39 cellular contexts compared by ENCODE assay signal in the genomic region with DNA sequence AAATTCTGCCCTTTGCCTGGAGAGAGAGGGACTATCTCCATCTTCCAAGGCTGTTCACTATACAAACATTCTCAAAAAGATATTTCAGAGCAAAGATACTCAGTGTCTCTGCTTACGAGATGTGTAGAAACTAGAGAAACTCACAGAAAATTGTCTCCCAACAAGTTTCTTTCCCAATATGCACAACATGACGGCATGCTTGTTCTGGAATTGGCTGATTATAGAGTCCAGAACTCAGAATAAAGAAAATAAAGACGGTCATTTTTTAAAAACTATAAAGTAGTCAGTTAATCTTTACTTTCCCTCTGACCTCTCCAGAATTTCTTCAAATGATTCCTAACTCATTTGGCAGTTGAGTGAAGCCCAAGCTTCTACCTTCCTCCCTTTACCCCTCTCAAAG.
"Had no signal": no experiment of that assay in that cellular context is flagged by ENCODE, and none has a peak within 500 bp of the region (broad histone marks: within the 10 kb centered on the region; RNA-seq: fewer than 3 reads in every experiment).

No MANE protein-coding gene starts in this region.

- H3K27me3 ChIP-seq: adrenal gland, ascending aorta, body of pancreas, brain microvascular endothelial cell, breast epithelium, cardiac muscle cell had no signal

- H3K9me3 Mint-ChIP-seq: activated naive CD4-positive, alpha-beta T cell treated with anti-CD3 and anti-CD28 coated beads for 36 hours; activated naive CD4-positive, alpha-beta T cell treated with anti-CD3 and anti-CD28 coated beads, Interleukin-2, amount 10 ng/mL, durations not matched to agents 7 days and 5 days; activated naive CD4-positive, alpha-beta T cell treated with anti-CD3 and anti-CD28 coated beads, Interleukin-2, amount 50 U/mL, for 24 hours; activated naive CD4-positive, alpha-beta T cell treated with anti-CD3 and anti-CD28 coated beads, Interleukin-2, amount 50 U/mL, for 72 hours; activated naive CD8-positive, alpha-beta T cell treated with anti-CD3 and anti-CD28 coated beads for 36 hours; activated naive CD8-positive, alpha-beta T cell treated with anti-CD3 and anti-CD28 coated beads, Interleukin-2, amount 50 U/mL, for 24 hours; activated T-cell treated with anti-CD3 and anti-CD28 coated beads, Interleukin-2, amount 50 U/mL, for 24 hours; activated T-cell treated with anti-CD3 and anti-CD28 coated beads, Interleukin-2, amount 50 U/mL, for 4 hours; activated T-cell treated with anti-CD3 and anti-CD28 coated beads, Interleukin-2, amount 50 U/mL, for 72 hours; activated T-helper 1 cell treated with anti-CD3 and anti-CD28 coated beads, Interleukin-12 subunit alpha, Interleukin-12 subunit beta, Interleukin-2, Interleukin-4 antibody, amounts not matched to agents 30 ng/mL and 10 ng/mL and 1 ng/mL, durations not matched to agents 14 hours and 24 hours and 36 hours; activated T-helper 17 cell treated with anti-CD3 and anti-CD28 coated beads, Interleukin-2, amount 50 U/mL, for 72 hours; activated T-helper 2 cell treated with anti-CD3 and anti-CD28 coated beads, Interferon-gamma antibody, Interleukin-2, Interleukin-4, amounts not matched to agents 10 μg/mL and 5 μg/mL and 100 μg/mL, durations not matched to agents 14 hours and 24 hours and 36 hours; brain; central memory CD8-positive, alpha-beta T cell had no signal

- H3K4me3 ChIP-seq: adrenal gland, ascending aorta, body of pancreas, breast epithelium, cardiac muscle cell had no signal

- H3K27ac Mint-ChIP-seq: activated naive CD4-positive, alpha-beta T cell treated with anti-CD3 and anti-CD28 coated beads for 36 hours; activated naive CD4-positive, alpha-beta T cell treated with anti-CD3 and anti-CD28 coated beads, Interleukin-2, amount 10 ng/mL, durations not matched to agents 7 days and 5 days; activated naive CD4-positive, alpha-beta T cell treated with anti-CD3 and anti-CD28 coated beads, Interleukin-2, amount 50 U/mL, for 72 hours; activated naive CD8-positive, alpha-beta T cell; activated naive CD8-positive, alpha-beta T cell treated with anti-CD3 and anti-CD28 coated beads for 36 hours; activated naive CD8-positive, alpha-beta T cell treated with anti-CD3 and anti-CD28 coated beads, Interleukin-2, amount 10 ng/mL, durations not matched to agents 7 days and 5 days; activated naive CD8-positive, alpha-beta T cell treated with anti-CD3 and anti-CD28 coated beads, Interleukin-2, amount 50 U/mL, for 24 hours; activated T-cell treated with anti-CD3 and anti-CD28 coated beads, Interleukin-2, amount 50 U/mL, for 24 hours; activated T-cell treated with anti-CD3 and anti-CD28 coated beads, Interleukin-2, amount 50 U/mL, for 72 hours; activated T-helper 1 cell treated with anti-CD3 and anti-CD28 coated beads, Interleukin-12 subunit alpha, Interleukin-12 subunit beta, Interleukin-2, Interleukin-4 antibody, amounts not matched to agents 30 ng/mL and 10 ng/mL and 1 ng/mL, durations not matched to agents 14 hours and 24 hours and 36 hours; activated T-helper 17 cell treated with anti-CD3 and anti-CD28 coated beads, Interleukin-2, amount 50 U/mL, for 72 hours; activated T-helper 2 cell treated with anti-CD3 and anti-CD28 coated beads, Interferon-gamma antibody, Interleukin-2, Interleukin-4, amounts not matched to agents 10 μg/mL and 5 μg/mL and 100 μg/mL, durations not matched to agents 14 hours and 24 hours and 36 hours; brain had no signal

- H3K4me3 Mint-ChIP-seq: activated naive CD4-positive, alpha-beta T cell treated with anti-CD3 and anti-CD28 coated beads for 36 hours; activated naive CD4-positive, alpha-beta T cell treated with anti-CD3 and anti-CD28 coated beads, Interleukin-2, amount 10 ng/mL, durations not matched to agents 7 days and 5 days; activated naive CD4-positive, alpha-beta T cell treated with anti-CD3 and anti-CD28 coated beads, Interleukin-2, amount 50 U/mL, for 24 hours; activated naive CD8-positive, alpha-beta T cell; activated naive CD8-positive, alpha-beta T cell treated with anti-CD3 and anti-CD28 coated beads for 36 hours; activated naive CD8-positive, alpha-beta T cell treated with anti-CD3 and anti-CD28 coated beads, Interleukin-2, amount 10 ng/mL, durations not matched to agents 7 days and 5 days; activated naive CD8-positive, alpha-beta T cell treated with anti-CD3 and anti-CD28 coated beads, Interleukin-2, amount 50 U/mL, for 24 hours; activated T-cell treated with anti-CD3 and anti-CD28 coated beads, Interleukin-2, amount 50 U/mL, for 24 hours; activated T-cell treated with anti-CD3 and anti-CD28 coated beads, Interleukin-2, amount 50 U/mL, for 4 hours; activated T-cell treated with anti-CD3 and anti-CD28 coated beads, Interleukin-2, amount 50 U/mL, for 72 hours; activated T-helper 1 cell treated with anti-CD3 and anti-CD28 coated beads, Interleukin-12 subunit alpha, Interleukin-12 subunit beta, Interleukin-2, Interleukin-4 antibody, amounts not matched to agents 30 ng/mL and 10 ng/mL and 1 ng/mL, durations not matched to agents 14 hours and 24 hours and 36 hours; activated T-helper 17 cell treated with anti-CD3 and anti-CD28 coated beads, Interleukin-2, amount 50 U/mL, for 72 hours; brain; central memory CD8-positive, alpha-beta T cell had no signal

- H3K36me3 Mint-ChIP-seq: activated naive CD4-positive, alpha-beta T cell treated with anti-CD3 and anti-CD28 coated beads, Interleukin-2, amount 10 ng/mL, durations not matched to agents 7 days and 5 days; activated naive CD4-positive, alpha-beta T cell treated with anti-CD3 and anti-CD28 coated beads, Interleukin-2, amount 50 U/mL, for 72 hours; activated naive CD8-positive, alpha-beta T cell; activated naive CD8-positive, alpha-beta T cell treated with anti-CD3 and anti-CD28 coated beads for 36 hours; brain had no signal

- H3K27ac ChIP-seq: adrenal gland, ascending aorta, body of pancreas, brain microvascular endothelial cell, breast epithelium, cardiac muscle cell had no signal

- H3K9me3 ChIP-seq: adrenal gland, ascending aorta, body of pancreas, breast epithelium had no signal

- H3K4me1 Mint-ChIP-seq: activated T-helper 17 cell treated with anti-CD3 and anti-CD28 coated beads, Interleukin-2, amount 50 U/mL, for 72 hours; central memory CD8-positive, alpha-beta T cell had no signal

- H3K27me3 Mint-ChIP-seq: activated naive CD4-positive, alpha-beta T cell treated with anti-CD3 and anti-CD28 coated beads, Interleukin-2, amount 10 ng/mL, durations not matched to agents 7 days and 5 days; activated naive CD4-positive, alpha-beta T cell treated with anti-CD3 and anti-CD28 coated beads, Interleukin-2, amount 50 U/mL, for 24 hours; activated naive CD8-positive, alpha-beta T cell; activated naive CD8-positive, alpha-beta T cell treated with anti-CD3 and anti-CD28 coated beads for 36 hours; activated naive CD8-positive, alpha-beta T cell treated with anti-CD3 and anti-CD28 coated beads, Interleukin-2, amount 50 U/mL, for 24 hours; activated T-cell treated with anti-CD3 and anti-CD28 coated beads, Interleukin-2, amount 50 U/mL, for 24 hours; brain; central memory CD8-positive, alpha-beta T cell had no signal

- FAIRE-seq: astrocyte, bronchial epithelial cell, colon had no signal

- H3K4me1 ChIP-seq: ascending aorta, breast epithelium had no signal

- H3K36me3 ChIP-seq: adrenal gland, ascending aorta, brain microvascular endothelial cell, breast epithelium, cardiac muscle cell had no signal

- DNase-seq: activated effector memory CD4-positive, alpha-beta T cell treated with anti-CD3 and anti-CD28 coated beads, Interleukin-2, amount 50 U/mL, for 16 hours; activated effector memory CD4-positive, alpha-beta T cell treated with Interleukin-2 at 50 U/mL for 16 hours; activated gamma-delta T cell; activated gamma-delta T cell treated with Interleukin-2 at 50 U/mL for 16 hours; activated naive CD4-positive, alpha-beta T cell; activated naive CD4-positive, alpha-beta T cell treated with anti-CD3 and anti-CD28 coated beads for 36 hours; activated naive CD4-positive, alpha-beta T cell treated with anti-CD3 and anti-CD28 coated beads, Interleukin-2, amount 10 ng/mL, durations not matched to agents 7 days and 5 days; activated naive CD4-positive, alpha-beta T cell treated with anti-CD3 and anti-CD28 coated beads, Interleukin-2, amount 50 U/mL, for 16 hours; activated naive CD4-positive, alpha-beta T cell treated with Interleukin-2 at 50 U/mL for 16 hours; activated naive CD8-positive, alpha-beta T cell treated with anti-CD3 and anti-CD28 coated beads for 36 hours; activated naive CD8-positive, alpha-beta T cell treated with anti-CD3 and anti-CD28 coated beads, Interleukin-2, amount 10 ng/mL, durations not matched to agents 7 days and 5 days; activated naive CD8-positive, alpha-beta T cell treated with anti-CD3 and anti-CD28 coated beads, Interleukin-2, amount 50 U/mL, for 24 hours; activated T-cell treated with anti-CD3 and anti-CD28 coated beads, Interleukin-2, amount 50 U/mL, for 24 hours; activated T-cell treated with anti-CD3 and anti-CD28 coated beads, Interleukin-2, amount 50 U/mL, for 4 hours; activated T-cell treated with anti-CD3 and anti-CD28 coated beads, Interleukin-2, amount 50 U/mL, for 48 hours; activated T-cell treated with anti-CD3 and anti-CD28 coated beads, Interleukin-2, amount 50 U/mL, for 72 hours; adrenal gland; amniotic stem cell; amygdala; anterior cingulate cortex; aorta; brain microvascular endothelial cell; caudate nucleus; central memory CD4-positive, alpha-beta T cell had no signal

- ATAC-seq: activated naive CD4-positive, alpha-beta T cell treated with anti-CD3 and anti-CD28 coated beads, Interleukin-2, amount 50 U/mL, for 72 hours; activated naive CD8-positive, alpha-beta T cell treated with anti-CD3 and anti-CD28 coated beads, Interleukin-2, amount 50 U/mL, for 24 hours; activated T-cell treated with anti-CD3 and anti-CD28 coated beads, Interleukin-2, amount 50 U/mL, for 4 hours; activated T-cell treated with anti-CD3 and anti-CD28 coated beads, Interleukin-2, amount 50 U/mL, for 72 hours; activated T-helper 17 cell treated with anti-CD3 and anti-CD28 coated beads, Interleukin-2, amount 50 U/mL, for 72 hours; body of pancreas had no signal
